ENCODE assay signal across 25 cellular contexts in the genomic region with DNA sequence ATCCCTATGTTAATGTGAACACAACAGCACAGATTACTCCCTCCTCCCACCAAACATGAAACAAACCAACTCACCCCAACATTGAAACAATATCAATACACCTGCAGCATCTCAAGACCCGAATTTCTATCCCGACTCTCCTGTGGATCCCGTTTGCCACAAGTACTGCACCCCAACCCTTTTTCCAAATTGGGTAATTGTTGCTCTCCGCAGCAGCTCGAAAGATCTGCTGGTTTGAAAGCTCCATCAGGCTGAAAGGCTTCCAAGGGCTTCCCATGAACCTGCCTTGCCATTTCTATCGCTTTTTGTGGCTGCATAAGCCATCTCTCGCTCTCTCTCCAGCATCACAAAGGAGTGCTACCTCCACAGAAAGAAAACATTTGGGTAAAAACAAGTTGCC. TPM values are rescaled to one million over a fixed set of nuclear protein-coding genes. Genes with fewer than 3 reads are reported as not detected.
"Had no signal": no experiment of that assay in that cellular context is flagged by ENCODE, and none has a peak within 500 bp of the region (broad histone marks: within the 10 kb centered on the region; RNA-seq: fewer than 3 reads in every experiment).

No MANE protein-coding gene starts in this region.

- H3K79me2 ChIP-seq: parathyroid adenoma had no signal

- DNase-seq: effector memory CD8-positive, alpha-beta T cell; esophagus squamous epithelium; foreskin fibroblast; kidney; left cardiac atrium; left ventricle myocardium inferior; lower lobe of right lung; stimulated activated CD4-positive, alpha-beta T cell treated with anti-CD3 and anti-CD28 coated beads, Interleukin-2, amount 100 ng/mL, for 24 hours; stimulated activated CD4-positive, alpha-beta T cell treated with anti-CD3 and anti-CD28 coated beads, Interleukin-4, amount 100 ng/mL, for 4 hours; stimulated activated naive CD4-positive, alpha-beta T cell; trophoblast cell had no signal

- H3K9me3 ChIP-seq: esophagus squamous epithelium, gastroesophageal sphincter, left ventricle myocardium inferior, lower lobe of right lung, prostate gland had no signal

- H3K27ac Mint-ChIP-seq: effector memory CD8-positive, alpha-beta T cell; memory B cell; mesothelial cell of epicardium; natural killer cell treated with Interleukin-12 subunit alpha and Interleukin-12 subunit beta and Interleukin-15 and Interleukin-18, amount 100 ng/mL, for 72 hours had no signal

- H2AFZ ChIP-seq: parathyroid adenoma had no signal

- H3K4me1 ChIP-seq: parathyroid adenoma had no signal

- H3K27ac ChIP-seq: esophagus squamous epithelium, gastroesophageal sphincter, left ventricle myocardium inferior, lower lobe of right lung, parathyroid adenoma, prostate gland had no signal

- H3K4me1 Mint-ChIP-seq: memory B cell had no signal

- H3K4me3 Mint-ChIP-seq: effector memory CD8-positive, alpha-beta T cell; memory B cell; mesothelial cell of epicardium; natural killer cell treated with Interleukin-12 subunit alpha and Interleukin-12 subunit beta and Interleukin-15 and Interleukin-18, amount 100 ng/mL, for 72 hours had no signal

- H3K36me3 Mint-ChIP-seq: mesothelial cell of epicardium had no signal

- H3K4me3 ChIP-seq: esophagus squamous epithelium, gastroesophageal sphincter, left ventricle myocardium inferior, lower lobe of right lung, prostate gland had no signal

- ATAC-seq: effector memory CD8-positive, alpha-beta T cell; gastroesophageal sphincter; left cardiac atrium; lower lobe of right lung; natural killer cell treated with Interleukin-12 subunit alpha and Interleukin-12 subunit beta and Interleukin-15 and Interleukin-18, amount 100 ng/mL, for 72 hours; sciatic nerve had no signal

- H3K9me3 Mint-ChIP-seq: mesothelial cell of epicardium had no signal

- H3K9ac ChIP-seq: parathyroid adenoma had no signal

- H3K36me3 ChIP-seq: esophagus squamous epithelium, gastroesophageal sphincter, left ventricle myocardium inferior, lower lobe of right lung, prostate gland had no signal

RNA-seq across cellular contexts. Expression of a gene that starts 2.3 kb away (rescaled TPM):
- total RNA-seq: epithelial cell of proximal tubule; esophagus squamous epithelium; gastroesophageal sphincter; kidney; left cardiac atrium; left ventricle myocardium inferior; lower lobe of right lung; mesothelial cell of epicardium; mucosa of gallbladder; myocyte; natural killer cell treated with Interleukin-12 subunit alpha and Interleukin-12 subunit beta and Interleukin-15 and Interleukin-18, amount 100 ng/mL, for 72 hours; omental fat pad; renal cortical epithelial cell; sciatic nerve; skeletal muscle tissue; urinary bladder had no signal
